ENCODE assay signal across 1 cellular context in the genomic region with DNA sequence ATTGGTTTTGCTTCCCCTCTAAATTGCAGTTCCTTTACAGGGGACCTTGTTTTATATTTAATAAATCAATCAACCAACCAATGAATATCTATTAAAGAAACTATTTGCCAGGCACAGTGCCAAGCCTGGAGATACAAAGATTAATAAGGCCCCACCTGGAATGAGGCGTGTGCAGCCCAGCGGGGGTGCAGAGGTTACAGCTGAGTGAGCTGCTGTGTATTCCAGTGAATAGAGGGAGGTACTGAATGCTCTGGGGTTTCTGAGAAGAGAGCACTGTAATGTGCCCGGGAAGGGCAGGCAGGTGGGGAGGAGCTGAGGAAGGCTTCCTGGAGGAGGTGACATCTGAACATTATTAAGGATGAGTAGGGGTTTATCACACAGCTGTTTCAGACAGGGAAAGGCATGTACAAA.
TF ChIP-seq lines count a peak whose summit lies in the region.

No MANE protein-coding gene starts in this region.

TF ChIP-seq in HepG2, 621 proteins besides CTCF, POLR2A, EP300 and RAD21:
- TF ChIP-seq, protein P1, sequence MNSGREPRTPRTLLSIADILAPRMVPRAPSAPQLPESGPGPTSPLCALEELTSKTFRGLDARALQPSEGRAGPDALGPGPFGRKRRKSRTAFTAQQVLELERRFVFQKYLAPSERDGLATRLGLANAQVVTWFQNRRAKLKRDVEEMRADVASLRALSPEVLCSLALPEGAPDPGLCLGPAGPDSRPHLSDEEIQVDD (CRISPR knock-in tag; IDR thresholded peaks at IDR 0.05; ENCODE audit: borderline replicate concordance) = no peak
- TF ChIP-seq, protein P2, sequence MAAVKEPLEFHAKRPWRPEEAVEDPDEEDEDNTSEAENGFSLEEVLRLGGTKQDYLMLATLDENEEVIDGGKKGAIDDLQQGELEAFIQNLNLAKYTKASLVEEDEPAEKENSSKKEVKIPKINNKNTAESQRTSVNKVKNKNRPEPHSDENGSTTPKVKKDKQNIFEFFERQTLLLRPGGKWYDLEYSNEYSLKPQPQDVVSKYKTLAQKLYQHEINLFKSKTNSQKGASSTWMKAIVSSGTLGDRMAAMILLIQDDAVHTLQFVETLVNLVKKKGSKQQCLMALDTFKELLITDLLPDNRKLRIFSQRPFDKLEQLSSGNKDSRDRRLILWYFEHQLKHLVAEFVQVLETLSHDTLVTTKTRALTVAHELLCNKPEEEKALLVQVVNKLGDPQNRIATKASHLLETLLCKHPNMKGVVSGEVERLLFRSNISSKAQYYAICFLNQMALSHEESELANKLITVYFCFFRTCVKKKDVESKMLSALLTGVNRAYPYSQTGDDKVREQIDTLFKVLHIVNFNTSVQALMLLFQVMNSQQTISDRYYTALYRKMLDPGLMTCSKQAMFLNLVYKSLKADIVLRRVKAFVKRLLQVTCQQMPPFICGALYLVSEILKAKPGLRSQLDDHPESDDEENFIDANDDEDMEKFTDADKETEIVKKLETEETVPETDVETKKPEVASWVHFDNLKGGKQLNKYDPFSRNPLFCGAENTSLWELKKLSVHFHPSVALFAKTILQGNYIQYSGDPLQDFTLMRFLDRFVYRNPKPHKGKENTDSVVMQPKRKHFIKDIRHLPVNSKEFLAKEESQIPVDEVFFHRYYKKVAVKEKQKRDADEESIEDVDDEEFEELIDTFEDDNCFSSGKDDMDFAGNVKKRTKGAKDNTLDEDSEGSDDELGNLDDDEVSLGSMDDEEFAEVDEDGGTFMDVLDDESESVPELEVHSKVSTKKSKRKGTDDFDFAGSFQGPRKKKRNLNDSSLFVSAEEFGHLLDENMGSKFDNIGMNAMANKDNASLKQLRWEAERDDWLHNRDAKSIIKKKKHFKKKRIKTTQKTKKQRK (IDR thresholded peaks at IDR 0.05; ENCODE audit: low read length) = no peak
- TF ChIP-seq, protein P3, sequence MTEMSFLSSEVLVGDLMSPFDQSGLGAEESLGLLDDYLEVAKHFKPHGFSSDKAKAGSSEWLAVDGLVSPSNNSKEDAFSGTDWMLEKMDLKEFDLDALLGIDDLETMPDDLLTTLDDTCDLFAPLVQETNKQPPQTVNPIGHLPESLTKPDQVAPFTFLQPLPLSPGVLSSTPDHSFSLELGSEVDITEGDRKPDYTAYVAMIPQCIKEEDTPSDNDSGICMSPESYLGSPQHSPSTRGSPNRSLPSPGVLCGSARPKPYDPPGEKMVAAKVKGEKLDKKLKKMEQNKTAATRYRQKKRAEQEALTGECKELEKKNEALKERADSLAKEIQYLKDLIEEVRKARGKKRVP (CRISPR knock-in tag; IDR thresholded peaks at IDR 0.05) = no peak
- no peak for TF ChIP-seq FOXK2 (IDR thresholded peaks at IDR 0.05)
- no peak for TF ChIP-seq ZNF772 (CRISPR knock-in tag; IDR thresholded peaks at IDR 0.05)
- TF ChIP-seq, protein P4, sequence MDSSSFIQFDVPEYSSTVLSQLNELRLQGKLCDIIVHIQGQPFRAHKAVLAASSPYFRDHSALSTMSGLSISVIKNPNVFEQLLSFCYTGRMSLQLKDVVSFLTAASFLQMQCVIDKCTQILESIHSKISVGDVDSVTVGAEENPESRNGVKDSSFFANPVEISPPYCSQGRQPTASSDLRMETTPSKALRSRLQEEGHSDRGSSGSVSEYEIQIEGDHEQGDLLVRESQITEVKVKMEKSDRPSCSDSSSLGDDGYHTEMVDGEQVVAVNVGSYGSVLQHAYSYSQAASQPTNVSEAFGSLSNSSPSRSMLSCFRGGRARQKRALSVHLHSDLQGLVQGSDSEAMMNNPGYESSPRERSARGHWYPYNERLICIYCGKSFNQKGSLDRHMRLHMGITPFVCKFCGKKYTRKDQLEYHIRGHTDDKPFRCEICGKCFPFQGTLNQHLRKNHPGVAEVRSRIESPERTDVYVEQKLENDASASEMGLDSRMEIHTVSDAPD (CRISPR knock-in tag; IDR thresholded peaks at IDR 0.05) = no peak
- TF ChIP-seq ATF7 (IDR thresholded peaks at IDR 0.05) = no peak
- no peak for TF ChIP-seq ATF7 (CRISPR knock-in tag; IDR thresholded peaks at IDR 0.05)
- TF ChIP-seq, protein P5, sequence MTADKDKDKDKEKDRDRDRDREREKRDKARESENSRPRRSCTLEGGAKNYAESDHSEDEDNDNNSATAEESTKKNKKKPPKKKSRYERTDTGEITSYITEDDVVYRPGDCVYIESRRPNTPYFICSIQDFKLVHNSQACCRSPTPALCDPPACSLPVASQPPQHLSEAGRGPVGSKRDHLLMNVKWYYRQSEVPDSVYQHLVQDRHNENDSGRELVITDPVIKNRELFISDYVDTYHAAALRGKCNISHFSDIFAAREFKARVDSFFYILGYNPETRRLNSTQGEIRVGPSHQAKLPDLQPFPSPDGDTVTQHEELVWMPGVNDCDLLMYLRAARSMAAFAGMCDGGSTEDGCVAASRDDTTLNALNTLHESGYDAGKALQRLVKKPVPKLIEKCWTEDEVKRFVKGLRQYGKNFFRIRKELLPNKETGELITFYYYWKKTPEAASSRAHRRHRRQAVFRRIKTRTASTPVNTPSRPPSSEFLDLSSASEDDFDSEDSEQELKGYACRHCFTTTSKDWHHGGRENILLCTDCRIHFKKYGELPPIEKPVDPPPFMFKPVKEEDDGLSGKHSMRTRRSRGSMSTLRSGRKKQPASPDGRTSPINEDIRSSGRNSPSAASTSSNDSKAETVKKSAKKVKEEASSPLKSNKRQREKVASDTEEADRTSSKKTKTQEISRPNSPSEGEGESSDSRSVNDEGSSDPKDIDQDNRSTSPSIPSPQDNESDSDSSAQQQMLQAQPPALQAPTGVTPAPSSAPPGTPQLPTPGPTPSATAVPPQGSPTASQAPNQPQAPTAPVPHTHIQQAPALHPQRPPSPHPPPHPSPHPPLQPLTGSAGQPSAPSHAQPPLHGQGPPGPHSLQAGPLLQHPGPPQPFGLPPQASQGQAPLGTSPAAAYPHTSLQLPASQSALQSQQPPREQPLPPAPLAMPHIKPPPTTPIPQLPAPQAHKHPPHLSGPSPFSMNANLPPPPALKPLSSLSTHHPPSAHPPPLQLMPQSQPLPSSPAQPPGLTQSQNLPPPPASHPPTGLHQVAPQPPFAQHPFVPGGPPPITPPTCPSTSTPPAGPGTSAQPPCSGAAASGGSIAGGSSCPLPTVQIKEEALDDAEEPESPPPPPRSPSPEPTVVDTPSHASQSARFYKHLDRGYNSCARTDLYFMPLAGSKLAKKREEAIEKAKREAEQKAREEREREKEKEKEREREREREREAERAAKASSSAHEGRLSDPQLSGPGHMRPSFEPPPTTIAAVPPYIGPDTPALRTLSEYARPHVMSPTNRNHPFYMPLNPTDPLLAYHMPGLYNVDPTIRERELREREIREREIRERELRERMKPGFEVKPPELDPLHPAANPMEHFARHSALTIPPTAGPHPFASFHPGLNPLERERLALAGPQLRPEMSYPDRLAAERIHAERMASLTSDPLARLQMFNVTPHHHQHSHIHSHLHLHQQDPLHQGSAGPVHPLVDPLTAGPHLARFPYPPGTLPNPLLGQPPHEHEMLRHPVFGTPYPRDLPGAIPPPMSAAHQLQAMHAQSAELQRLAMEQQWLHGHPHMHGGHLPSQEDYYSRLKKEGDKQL (CRISPR knock-in tag; IDR thresholded peaks at IDR 0.05; ENCODE audit: low read depth) = no peak
- no peak for TF ChIP-seq GATAD2A (CRISPR knock-in tag; IDR thresholded peaks at IDR 0.05)
- TF ChIP-seq MEIS1 (CRISPR knock-in tag; IDR thresholded peaks at IDR 0.05; ENCODE audit: borderline replicate concordance) = no peak
- TF ChIP-seq ZNF20 (CRISPR knock-in tag; IDR thresholded peaks at IDR 0.05) = no peak
- no peak for TF ChIP-seq ZNF557 (CRISPR knock-in tag; IDR thresholded peaks at IDR 0.05)
TF ChIP-seq in HepG2: peak in this region for 0.
